In the genomic region with DNA sequence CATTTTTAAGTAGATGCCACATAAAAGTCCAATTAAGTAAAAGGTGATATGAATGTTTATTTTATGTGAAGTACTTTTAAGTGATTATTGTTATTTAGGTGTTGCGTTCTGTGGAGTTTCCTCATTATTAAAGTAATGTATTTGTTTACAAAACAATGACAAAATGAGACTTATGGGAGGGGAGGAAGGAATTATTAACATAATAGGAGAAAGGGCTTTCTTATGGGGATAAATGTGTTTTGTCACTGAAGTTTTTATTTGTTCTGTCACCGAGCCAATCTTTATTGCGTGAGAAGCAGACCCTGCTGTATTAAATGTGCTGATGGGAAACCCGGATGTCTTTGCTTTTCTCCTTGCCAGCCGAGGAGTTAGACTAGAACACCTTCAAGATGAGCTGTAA, we compare ENCODE assay signal across 1 cellular context.
A peak's percentile ranks its signal among the peaks of the same experiment; 100 is the strongest.
TF ChIP-seq lines count a peak whose summit lies in the region.

No MANE protein-coding gene starts in this region.

TF ChIP-seq in HEK293, 187 proteins besides CTCF, POLR2A, EP300 and RAD21 (continued from another document):
- TF ChIP-seq, protein P1, sequence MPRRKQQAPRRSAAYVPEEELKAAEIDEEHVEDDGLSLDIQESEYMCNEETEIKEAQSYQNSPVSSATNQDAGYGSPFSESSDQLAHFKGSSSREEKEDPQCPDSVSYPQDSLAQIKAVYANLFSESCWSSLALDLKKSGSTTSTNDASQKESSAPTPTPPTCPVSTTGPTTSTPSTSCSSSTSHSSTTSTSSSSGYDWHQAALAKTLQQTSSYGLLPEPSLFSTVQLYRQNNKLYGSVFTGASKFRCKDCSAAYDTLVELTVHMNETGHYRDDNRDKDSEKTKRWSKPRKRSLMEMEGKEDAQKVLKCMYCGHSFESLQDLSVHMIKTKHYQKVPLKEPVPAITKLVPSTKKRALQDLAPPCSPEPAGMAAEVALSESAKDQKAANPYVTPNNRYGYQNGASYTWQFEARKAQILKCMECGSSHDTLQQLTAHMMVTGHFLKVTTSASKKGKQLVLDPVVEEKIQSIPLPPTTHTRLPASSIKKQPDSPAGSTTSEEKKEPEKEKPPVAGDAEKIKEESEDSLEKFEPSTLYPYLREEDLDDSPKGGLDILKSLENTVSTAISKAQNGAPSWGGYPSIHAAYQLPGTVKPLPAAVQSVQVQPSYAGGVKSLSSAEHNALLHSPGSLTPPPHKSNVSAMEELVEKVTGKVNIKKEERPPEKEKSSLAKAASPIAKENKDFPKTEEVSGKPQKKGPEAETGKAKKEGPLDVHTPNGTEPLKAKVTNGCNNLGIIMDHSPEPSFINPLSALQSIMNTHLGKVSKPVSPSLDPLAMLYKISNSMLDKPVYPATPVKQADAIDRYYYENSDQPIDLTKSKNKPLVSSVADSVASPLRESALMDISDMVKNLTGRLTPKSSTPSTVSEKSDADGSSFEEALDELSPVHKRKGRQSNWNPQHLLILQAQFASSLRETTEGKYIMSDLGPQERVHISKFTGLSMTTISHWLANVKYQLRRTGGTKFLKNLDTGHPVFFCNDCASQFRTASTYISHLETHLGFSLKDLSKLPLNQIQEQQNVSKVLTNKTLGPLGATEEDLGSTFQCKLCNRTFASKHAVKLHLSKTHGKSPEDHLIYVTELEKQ (tag by site-specific recombination; IDR thresholded peaks at IDR 0.05; ENCODE audit: borderline replicate concordance) = peak; percentile 31; the same call in 1 of the 2 replicates
- TF ChIP-seq ZNF423 (tag by site-specific recombination; IDR thresholded peaks at IDR 0.05) = no peak
- TF ChIP-seq ZNF394 (tag by site-specific recombination; IDR thresholded peaks at IDR 0.05; ENCODE audit: borderline replicate concordance) = peak; percentile 55; the same call in 1 of the 2 replicates
- TF ChIP-seq, protein P2, sequence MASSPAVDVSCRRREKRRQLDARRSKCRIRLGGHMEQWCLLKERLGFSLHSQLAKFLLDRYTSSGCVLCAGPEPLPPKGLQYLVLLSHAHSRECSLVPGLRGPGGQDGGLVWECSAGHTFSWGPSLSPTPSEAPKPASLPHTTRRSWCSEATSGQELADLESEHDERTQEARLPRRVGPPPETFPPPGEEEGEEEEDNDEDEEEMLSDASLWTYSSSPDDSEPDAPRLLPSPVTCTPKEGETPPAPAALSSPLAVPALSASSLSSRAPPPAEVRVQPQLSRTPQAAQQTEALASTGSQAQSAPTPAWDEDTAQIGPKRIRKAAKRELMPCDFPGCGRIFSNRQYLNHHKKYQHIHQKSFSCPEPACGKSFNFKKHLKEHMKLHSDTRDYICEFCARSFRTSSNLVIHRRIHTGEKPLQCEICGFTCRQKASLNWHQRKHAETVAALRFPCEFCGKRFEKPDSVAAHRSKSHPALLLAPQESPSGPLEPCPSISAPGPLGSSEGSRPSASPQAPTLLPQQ (tag by site-specific recombination; IDR thresholded peaks at IDR 0.05) = 0 out of 2 replicates have a peak, but pooled peaks have one; percentile 12
- TF ChIP-seq ZNF561 (tag by site-specific recombination; IDR thresholded peaks at IDR 0.05; ENCODE audit: borderline replicate concordance) = 0 out of 2 replicates have a peak, but pooled peaks have one; percentile 11
- TF ChIP-seq ZNF140 (tag by site-specific recombination; IDR thresholded peaks at IDR 0.05) = no peak
- TF ChIP-seq, protein P3, sequence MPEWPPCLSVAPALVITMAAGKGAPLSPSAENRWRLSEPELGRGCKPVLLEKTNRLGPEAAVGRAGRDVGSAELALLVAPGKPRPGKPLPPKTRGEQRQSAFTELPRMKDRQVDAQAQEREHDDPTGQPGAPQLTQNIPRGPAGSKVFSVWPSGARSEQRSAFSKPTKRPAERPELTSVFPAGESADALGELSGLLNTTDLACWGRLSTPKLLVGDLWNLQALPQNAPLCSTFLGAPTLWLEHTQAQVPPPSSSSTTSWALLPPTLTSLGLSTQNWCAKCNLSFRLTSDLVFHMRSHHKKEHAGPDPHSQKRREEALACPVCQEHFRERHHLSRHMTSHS (tag by site-specific recombination; IDR thresholded peaks at IDR 0.05) = no peak
- TF ChIP-seq FEZF1 (tag by site-specific recombination; IDR thresholded peaks at IDR 0.05) = peak; percentile 81
- no peak for TF ChIP-seq ZNF549 (tag by site-specific recombination; IDR thresholded peaks at IDR 0.05)
- TF ChIP-seq ZBTB17 (tag by site-specific recombination; IDR thresholded peaks at IDR 0.05) = 0 out of 2 replicates have a peak, but pooled peaks have one; percentile 24
- no peak for TF ChIP-seq ZNF544 (tag by site-specific recombination; IDR thresholded peaks at IDR 0.05)
- TF ChIP-seq ZNF660 (tag by site-specific recombination; IDR thresholded peaks at IDR 0.05) = 0 out of 2 replicates have a peak, but pooled peaks have one; percentile 21
- TF ChIP-seq, protein P4, sequence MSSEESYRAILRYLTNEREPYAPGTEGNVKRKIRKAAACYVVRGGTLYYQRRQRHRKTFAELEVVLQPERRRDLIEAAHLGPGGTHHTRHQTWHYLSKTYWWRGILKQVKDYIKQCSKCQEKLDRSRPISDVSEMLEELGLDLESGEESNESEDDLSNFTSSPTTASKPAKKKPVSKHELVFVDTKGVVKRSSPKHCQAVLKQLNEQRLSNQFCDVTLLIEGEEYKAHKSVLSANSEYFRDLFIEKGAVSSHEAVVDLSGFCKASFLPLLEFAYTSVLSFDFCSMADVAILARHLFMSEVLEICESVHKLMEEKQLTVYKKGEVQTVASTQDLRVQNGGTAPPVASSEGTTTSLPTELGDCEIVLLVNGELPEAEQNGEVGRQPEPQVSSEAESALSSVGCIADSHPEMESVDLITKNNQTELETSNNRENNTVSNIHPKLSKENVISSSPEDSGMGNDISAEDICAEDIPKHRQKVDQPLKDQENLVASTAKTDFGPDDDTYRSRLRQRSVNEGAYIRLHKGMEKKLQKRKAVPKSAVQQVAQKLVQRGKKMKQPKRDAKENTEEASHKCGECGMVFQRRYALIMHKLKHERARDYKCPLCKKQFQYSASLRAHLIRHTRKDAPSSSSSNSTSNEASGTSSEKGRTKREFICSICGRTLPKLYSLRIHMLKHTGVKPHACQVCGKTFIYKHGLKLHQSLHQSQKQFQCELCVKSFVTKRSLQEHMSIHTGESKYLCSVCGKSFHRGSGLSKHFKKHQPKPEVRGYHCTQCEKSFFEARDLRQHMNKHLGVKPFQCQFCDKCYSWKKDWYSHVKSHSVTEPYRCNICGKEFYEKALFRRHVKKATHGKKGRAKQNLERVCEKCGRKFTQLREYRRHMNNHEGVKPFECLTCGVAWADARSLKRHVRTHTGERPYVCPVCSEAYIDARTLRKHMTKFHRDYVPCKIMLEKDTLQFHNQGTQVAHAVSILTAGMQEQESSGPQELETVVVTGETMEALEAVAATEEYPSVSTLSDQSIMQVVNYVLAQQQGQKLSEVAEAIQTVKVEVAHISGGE (tag by site-specific recombination; conservative IDR thresholded peaks at IDR 0.05; ENCODE audit: low read depth) = 0 out of 2 replicates have a peak, but pooled peaks have one; percentile 29
- TF ChIP-seq BCL11B (tag by site-specific recombination; IDR thresholded peaks at IDR 0.05; ENCODE audit: low read depth) = peak; percentile 51; the same call in 1 of the 2 replicates
- TF ChIP-seq SP2 (tag by site-specific recombination; IDR thresholded peaks at IDR 0.05) = no peak
- TF ChIP-seq, protein P5, sequence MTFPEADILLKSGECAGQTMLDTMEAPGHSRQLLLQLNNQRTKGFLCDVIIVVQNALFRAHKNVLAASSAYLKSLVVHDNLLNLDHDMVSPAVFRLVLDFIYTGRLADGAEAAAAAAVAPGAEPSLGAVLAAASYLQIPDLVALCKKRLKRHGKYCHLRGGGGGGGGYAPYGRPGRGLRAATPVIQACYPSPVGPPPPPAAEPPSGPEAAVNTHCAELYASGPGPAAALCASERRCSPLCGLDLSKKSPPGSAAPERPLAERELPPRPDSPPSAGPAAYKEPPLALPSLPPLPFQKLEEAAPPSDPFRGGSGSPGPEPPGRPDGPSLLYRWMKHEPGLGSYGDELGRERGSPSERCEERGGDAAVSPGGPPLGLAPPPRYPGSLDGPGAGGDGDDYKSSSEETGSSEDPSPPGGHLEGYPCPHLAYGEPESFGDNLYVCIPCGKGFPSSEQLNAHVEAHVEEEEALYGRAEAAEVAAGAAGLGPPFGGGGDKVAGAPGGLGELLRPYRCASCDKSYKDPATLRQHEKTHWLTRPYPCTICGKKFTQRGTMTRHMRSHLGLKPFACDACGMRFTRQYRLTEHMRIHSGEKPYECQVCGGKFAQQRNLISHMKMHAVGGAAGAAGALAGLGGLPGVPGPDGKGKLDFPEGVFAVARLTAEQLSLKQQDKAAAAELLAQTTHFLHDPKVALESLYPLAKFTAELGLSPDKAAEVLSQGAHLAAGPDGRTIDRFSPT (tag by site-specific recombination; IDR thresholded peaks at IDR 0.05) = peak; percentile 35; the same call in 1 of the 2 replicates
- TF ChIP-seq KLF8 (tag by site-specific recombination; IDR thresholded peaks at IDR 0.05) = no peak
- no peak for TF ChIP-seq ZNF19 (tag by site-specific recombination; IDR thresholded peaks at IDR 0.05; ENCODE audit: low read depth)
